Comparison of ENCODE assay signal across 8 cellular contexts in genomic region chr10:27099916-27100799, GRCh38. TPM values are rescaled to one million over a fixed set of nuclear protein-coding genes. Genes with fewer than 3 reads are reported as not detected.
DNase-seq lines count a peak whose midpoint lies in the region; ATAC-seq and TF ChIP-seq lines count a peak whose summit lies in the region.

Gene ANKRD26, minus strand, starts transcription at chr10:27100494. Its CDS starts 168 bp downstream, at chr10:27100326.

- H3K36me3 ChIP-seq in heart left ventricle = peaks cover 0 to 9% (median 0%) of the 10 kb centered on the region in 9 donors
- peaks cover 0 to 2% of the 10 kb centered on the region in 2 experiments for H3K36me3 ChIP-seq in trophoblast cell (ENCODE audit: control insufficient read depth in 1 of 2, insufficient read depth in 2 of 2, low read length in 2 of 2)
- H3K36me3 ChIP-seq in transverse colon = no peaks in the 10 kb centered on the region

- peak within 1 kb of the TSS; percentile 63 for H4K12ac ChIP-seq in trophoblast cell (ENCODE audit: low read depth, low read length)

- peak within 1 kb of the TSS; percentile 39 for H4K91ac ChIP-seq in trophoblast cell (ENCODE audit: low read depth, low read length)

- H3K4me2 ChIP-seq in trophoblast cell (ENCODE audit: low read length) = peak within 1 kb of the TSS; percentile 90

- intact Hi-C loops in heart left ventricle (cut with DNase I) = loop anchor here in 3 of 10 donors (2.0 to 5.0 kb wide), 2 partner anchors 52 to 55 kb away; partner anchors contain the start of genes YME1L1 (in 3 of the 3) and MASTL (in 1 of the 3)
- intact Hi-C loops in transverse colon (cut with DNase I; ENCODE audit: low total_unique reads) = no loop called here

- peaks cover 4% of the 10 kb centered on the region for H3K79me2 ChIP-seq in trophoblast cell (ENCODE audit: control insufficient read depth, insufficient read depth, low read length, poor library complexity)

- 0 to 1% (median 0%) methylated on average over 65 of the region's 65 CpGs for WGBS in adipose tissue, 3 donors
- WGBS in heart left ventricle, 4 donors = 0 to 1% (median 0%) methylated on average over 47 to 65 of the region's 65 CpGs
- no CpG with 5 or more reads among the region's 65 CpGs for WGBS in trophoblast cell (ENCODE audit: extremely low coverage, insufficient coverage, insufficient read length)
- 1 to 3% methylated on average over 7 to 64 of the region's 65 CpGs for WGBS in transverse colon (ENCODE audit: low coverage in 1 of 2), 2 donors

- in situ Hi-C loops in transverse colon (cut with MboI; ENCODE audit: low pct_ligation_motif_present in 1 of 4, low pct_unique_long_range_greater_than_20kb in 1 of 4, low sequenced_read_pairs in 3 of 4) = no loop called here

- DNase-seq in NCI-H1417 treated with DMSO at 0.1 percent for 48 hours (lab: John Stamatoyannopoulos, UW) (peak; percentile 19), SW 1271 (lab: John Stamatoyannopoulos, UW) (peak; percentile 85 to 91), heart left ventricle (peak; percentile 97 to 100 (median 99)), trophoblast cell (peak; percentile 100), transverse colon (peak; percentile 99)

- H3K4me1 ChIP-seq in heart left ventricle = peaks cover 0 to 23% (median 11%) of the 10 kb centered on the region in 12 donors
- no peaks in the 10 kb centered on the region for H3K4me1 ChIP-seq in trophoblast cell (ENCODE audit: control insufficient read depth in 1 of 2, insufficient read depth in 2 of 2, low read length in 2 of 2)
- peaks cover 0 to 18% (median 12%) of the 10 kb centered on the region in 4 donors for H3K4me1 ChIP-seq in transverse colon

- TF ChIP-seq EP300 in transverse colon (IDR thresholded peaks at IDR 0.05; ENCODE audit: low read depth) = no peak

- TF ChIP-seq POLR2A in heart left ventricle (IDR thresholded peaks at IDR 0.05) (peak; percentile 47 to 87), transverse colon (IDR thresholded peaks at IDR 0.05) (peak; percentile 80)

- H3K4me3 ChIP-seq in GM12875 (ENCODE audit: low read depth, low read length) (peak within 1 kb of the TSS; percentile 87), heart left ventricle (peak within 1 kb of the TSS; percentile 70 to 92 (median 78)), trophoblast cell (ENCODE audit: low read depth, low read length) (peak within 1 kb of the TSS; percentile 81), transverse colon (peak within 1 kb of the TSS; percentile 53 to 86 (median 56))

- H3K9ac ChIP-seq in trophoblast cell (ENCODE audit: low read length) = peak within 1 kb of the TSS; percentile 84

- peaks cover 5% of the 10 kb centered on the region for H3K79me1 ChIP-seq in trophoblast cell (ENCODE audit: low read length)

- H3K27ac ChIP-seq in adipose tissue (ENCODE audit: low read depth, low read length) = peak within 1 kb of the TSS; percentile 26
- H3K27ac ChIP-seq in heart left ventricle = peak within 1 kb of the TSS; percentile 88 to 97 (median 93)
- H3K27ac ChIP-seq in trophoblast cell (ENCODE audit: low read depth, low read length) = peak within 1 kb of the TSS; percentile 60
- H3K27ac ChIP-seq in transverse colon = peak within 1 kb of the TSS; percentile 89 to 94 (median 92)

- H3K27me3 ChIP-seq in heart left ventricle (no peaks in the 10 kb centered on the region), trophoblast cell (ENCODE audit: insufficient read depth, low read length) (no peaks in the 10 kb centered on the region), transverse colon (no peaks in the 10 kb centered on the region)

- no peaks in the 10 kb centered on the region for H3K9me3 ChIP-seq in heart left ventricle
- peaks cover 2% of the 10 kb centered on the region for H3K9me3 ChIP-seq in trophoblast cell (ENCODE audit: insufficient read depth, low read depth, low read length)
- no peaks in the 10 kb centered on the region for H3K9me3 ChIP-seq in transverse colon

- no peak within 1 kb of the TSS for H2BK12ac ChIP-seq in trophoblast cell (ENCODE audit: low read length)

- H3K4ac ChIP-seq in trophoblast cell (ENCODE audit: low read depth, low read length) = peak within 1 kb of the TSS; percentile 29

- ATAC-seq in HG02763 (IDR thresholded peaks at IDR 0.05; ENCODE audit: unreplicated experiment) (peak; percentile 78), heart left ventricle (peak; percentile 94 to 97 (median 94))

- peak within 1 kb of the TSS; percentile 32 for H2BK5ac ChIP-seq in trophoblast cell (ENCODE audit: low read depth, low read length, poor library complexity)

- peak within 1 kb of the TSS; percentile 73 for H2AFZ ChIP-seq in trophoblast cell (ENCODE audit: insufficient read depth, low read length, poor library complexity)

- H2BK120ac ChIP-seq in trophoblast cell (ENCODE audit: insufficient read depth, low read length, poor library complexity) = peak within 1 kb of the TSS; percentile 31

- peak within 1 kb of the TSS; percentile 59 for H3K14ac ChIP-seq in trophoblast cell (ENCODE audit: low read length)

- peak within 1 kb of the TSS; percentile 44 for H3K18ac ChIP-seq in trophoblast cell (ENCODE audit: low read length)

- H3K23ac ChIP-seq in trophoblast cell (ENCODE audit: low read length) = no peak within 1 kb of the TSS

- TF ChIP-seq CTCF in GM12875 (IDR thresholded peaks at IDR 0.05; ENCODE audit: borderline replicate concordance, insufficient read depth, low read depth, low read length) (no peak; the same call in 1 of the 2 replicates), heart left ventricle (IDR thresholded peaks at IDR 0.05) (peak in 2 of 12 donors; percentile 13 to 14), transverse colon (IDR thresholded peaks at IDR 0.05) (no peak)

- peak within 1 kb of the TSS; percentile 78 for H4K8ac ChIP-seq in trophoblast cell (ENCODE audit: low read depth, low read length)

- H2AK5ac ChIP-seq in trophoblast cell (ENCODE audit: low read length) = no peak within 1 kb of the TSS

RNA-seq across cellular contexts. Expression of gene ANKRD26, which starts in this region (rescaled TPM):
- polyA plus RNA-seq in adipose tissue (1 to 10 TPM; 1.2 to 3.1 (median 1.4) TPM), heart left ventricle (1 to 10 TPM; 5.0 to 7.8 TPM)
- total RNA-seq in heart left ventricle (10 to 100 TPM in 2 of 9 donors, 1 to 10 TPM in 7; 7.0 to 10.9 (median 9.4) TPM), transverse colon (10 to 100 TPM in 3 of 4 donors, 1 to 10 TPM in 1; 5.9 to 46.0 (median 21.8) TPM)
- 5.6 TPM in 2 replicates for polyA plus RNA-seq in trophoblast cell (2013)

Comparison
In these comparisons a context has a peak if more than half of its experiments do, and no peak if none do; other contexts are left out.
1. Peak in every context shown above with its lines: DNase-seq, ATAC-seq, H3K4me3 ChIP-seq and H3K27ac ChIP-seq.
2. DNase-seq: peak in every context shown above with its lines; median percentile 100 in trophoblast cell; 99 in heart left ventricle; 99 in transverse colon; 88 in SW 1271; 19 in NCI-H1417 treated with DMSO at 0.1 percent for 48 hours.
3. H3K27ac ChIP-seq: peak in every context shown above with its lines; median percentile 93 in heart left ventricle; 92 in transverse colon; 60 in trophoblast cell; 26 in adipose tissue.